19 cellular contexts compared by ENCODE assay signal in the genomic region with DNA sequence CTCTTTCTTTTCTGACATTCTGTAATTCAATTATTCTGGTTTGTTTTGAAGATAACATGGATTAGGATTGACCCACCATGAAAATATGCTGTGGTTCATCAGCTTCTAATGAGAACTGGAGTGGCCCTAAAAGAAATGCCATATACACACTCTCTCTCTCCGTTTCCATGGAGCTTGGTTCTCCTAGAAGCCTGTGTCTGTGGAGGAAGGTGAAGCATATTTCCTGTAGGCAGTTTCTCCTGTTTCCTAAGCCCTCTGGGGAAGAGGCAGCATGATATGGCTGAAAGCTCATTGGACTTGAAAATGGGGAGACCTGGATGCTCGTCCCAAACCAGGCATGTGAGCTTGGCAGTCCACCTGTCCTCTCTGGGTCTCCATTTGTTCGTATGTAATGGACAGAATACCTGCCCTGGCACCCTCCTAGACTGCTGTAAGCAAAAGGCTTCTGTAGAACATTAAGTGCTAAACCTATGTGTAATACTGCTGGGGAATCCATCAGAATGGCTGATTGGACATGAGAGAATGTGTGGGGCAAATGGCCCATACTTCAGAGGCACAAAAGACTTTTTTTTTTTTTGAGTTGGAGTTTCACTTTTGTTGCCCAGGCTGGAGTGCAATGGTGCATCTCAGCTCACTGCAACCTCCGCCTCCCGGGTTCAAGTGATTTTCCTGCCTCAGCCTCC.
DNase-seq lines count a peak whose midpoint lies in the region; ATAC-seq, FAIRE-seq and TF ChIP-seq lines count a peak whose summit lies in the region.
"Had no signal": no experiment of that assay in that cellular context is flagged by ENCODE, and none has a peak within 500 bp of the region (broad histone marks: within the 10 kb centered on the region; RNA-seq: fewer than 3 reads in every experiment).

No MANE protein-coding gene starts in this region.

- no peak overlapping the region for H2AFZ ChIP-seq in PC-3 (ENCODE audit: low read length)

- DNase-seq in DMS53 (lab: John Stamatoyannopoulos, UW): peak; percentile 7
- DNase-seq in DMS53 treated with DMSO at 0.1 percent for 48 hours (lab: John Stamatoyannopoulos, UW; ENCODE audit: unreplicated experiment): no peak
- peak; percentile 3 for DNase-seq in NCI-H69 (lab: John Stamatoyannopoulos, UW)
- peak; percentile 75 for DNase-seq in renal cortical epithelial cell (ENCODE audit: low read depth)
- DNase-seq in H54 (ENCODE audit: insufficient read length, low spot score): no peak
- no peak for DNase-seq in T1000 (lab: John Stamatoyannopoulos, UW)
- no peak for DNase-seq in PC-3
- DNase-seq: 8988T; Calu3; CD4-positive, alpha-beta memory T cell; H9; MV-4-11; NCI-H1417 treated with DMSO at 0.1 percent for 48 hours; NCI-H2029; NCI-H510A; NCI-H82 had no signal

- no peaks in the 10 kb centered on the region for H4K20me1 ChIP-seq in PC-3 (ENCODE audit: low read length)

- TF ChIP-seq CTCF in gastroesophageal sphincter (IDR thresholded peaks at IDR 0.05) (no peak), PC-3 (conservative IDR thresholded peaks at IDR 0.05; ENCODE audit: low read depth, low read length) (no peak)

- H3K9me3 ChIP-seq in gastroesophageal sphincter (peaks cover 0 to 8% (median 0%) of the 10 kb centered on the region in 3 donors), PC-3 (ENCODE audit: low read length) (no peaks in the 10 kb centered on the region)

- TF ChIP-seq POLR2A in gastroesophageal sphincter (IDR thresholded peaks at IDR 0.05): no peak
- no peak for TF ChIP-seq POLR2A in H54 (IDR thresholded peaks at IDR 0.05; ENCODE audit: low read depth, low read length)

- TF ChIP-seq EP300 in gastroesophageal sphincter (IDR thresholded peaks at IDR 0.05): no peak

- no peak overlapping the region for H3K9ac ChIP-seq in PC-3 (ENCODE audit: low read length)

- H3K36me3 ChIP-seq in gastroesophageal sphincter (no peaks in the 10 kb centered on the region), PC-3 (ENCODE audit: low read depth, low read length) (no peaks in the 10 kb centered on the region)

- CTCF ChIA-PET in PC-3 (lab: Charles Lee): no interaction called here

- no peak for FAIRE-seq in H54 (lab: Jason Lieb, UNC)

- intact Hi-C loops in PC-3 (cut with micrococcal nuclease): no loop called here

- no peaks in the 10 kb centered on the region for H3K27me3 ChIP-seq in gastroesophageal sphincter
- no peaks in the 10 kb centered on the region for H3K27me3 ChIP-seq in PC-3 (ENCODE audit: low read length)

- peaks cover 0 to 74% (median 11%) of the 10 kb centered on the region in 3 donors for H3K4me1 ChIP-seq in gastroesophageal sphincter
- H3K4me1 ChIP-seq in PC-3 (ENCODE audit: insufficient read depth, low read length): peaks cover 2% of the 10 kb centered on the region; the same call in 1 of the 2 replicates

- H3K9me2 ChIP-seq in PC-3 (replicated peaks; ENCODE audit: low read length): no peaks in the 10 kb centered on the region

- no peak overlapping the region for H3K4me3 ChIP-seq in gastroesophageal sphincter
- no peak overlapping the region for H3K4me3 ChIP-seq in PC-3 (ENCODE audit: low read length)

- POLR2A ChIA-PET in PC-3 (lab: Charles Lee; ENCODE audit: unreplicated experiment): no interaction called here

- H3K4me2 ChIP-seq in PC-3 (ENCODE audit: low read length): no peak overlapping the region

- 60 to 90% methylated on average over 2 to 3 of the region's 5 CpGs for WGBS in gastroesophageal sphincter (ENCODE audit: low coverage in 1 of 2), 2 donors

- H3K27ac ChIP-seq in gastroesophageal sphincter (peak overlapping the region; percentile 5 to 84 (median 82)), PC-3 (ENCODE audit: low read length) (no peak overlapping the region)

- ATAC-seq in gastroesophageal sphincter (peak; percentile 49), PC-3 (no peak)
- ATAC-seq: Panc1, Right ventricle myocardium inferior had no signal

- H3F3A ChIP-seq in PC-3 (ENCODE audit: low read length, unreplicated experiment): no peaks in the 10 kb centered on the region

- no TSS peak for BruUV-seq in PC-3 (replicated peaks; lab: Mats Ljungman, UMichigan)

- H3K79me2 ChIP-seq in PC-3 (ENCODE audit: low read length): no peaks in the 10 kb centered on the region

Comparison
In these comparisons a context has a peak if more than half of its experiments do, and no peak if none do; other contexts are left out.
1. DNase-seq: peak in DMS53 (single experiment), NCI-H69 (single experiment) and renal cortical epithelial cell (single experiment); none in DMS53 treated with DMSO at 0.1 percent for 48 hours (single experiment), H54 (single experiment), T1000 (single experiment) and PC-3 (single experiment).